In genomic region chr4:153465922-153466636, GRCh38 we compare ENCODE assay signal across 8 cellular contexts. TPM values are rescaled to one million over a fixed set of nuclear protein-coding genes. Genes with fewer than 3 reads are reported as not detected.
DNase-seq lines count a peak whose midpoint lies in the region; ATAC-seq and TF ChIP-seq lines count a peak whose summit lies in the region.

Gene TMEM131L, plus strand, starts transcription at chr4:153466360. Its CDS starts 38 bp downstream, at chr4:153466398.

- intact Hi-C loops in aorta (cut with DNase I) = loop anchor here (2.0 to 10.0 kb wide), 6 partner anchors 86 to 124 kb away; partner anchors contain the start of gene MND1 (in 2 of the 2)

- H3K4me3 Mint-ChIP-seq in activated naive CD8-positive, alpha-beta T cell treated with anti-CD3 and anti-CD28 coated beads, Interleukin-2, amount 10 ng/mL, durations not matched to agents 7 days and 5 days = peak within 1 kb of the TSS; percentile 96

- TF ChIP-seq CTCF in Loucy (conservative IDR thresholded peaks at IDR 0.05; ENCODE audit: low read length) (peak; percentile 26; the same call in 1 of the 2 replicates), cardiac muscle cell (IDR thresholded peaks at IDR 0.05; ENCODE audit: low read depth, low read length) (peak; percentile 14)

- H3K9me3 Mint-ChIP-seq in activated naive CD8-positive, alpha-beta T cell treated with anti-CD3 and anti-CD28 coated beads, Interleukin-2, amount 10 ng/mL, durations not matched to agents 7 days and 5 days = no peaks in the 10 kb centered on the region

- H3K27me3 ChIP-seq in Loucy (ENCODE audit: insufficient read depth, low read length, poor library complexity, severe bottlenecking) (no peaks in the 10 kb centered on the region), cardiac muscle cell (peaks cover 11% of the 10 kb centered on the region), trophoblast cell (ENCODE audit: insufficient read depth, low read length) (no peaks in the 10 kb centered on the region), aorta (ENCODE audit: control insufficient read depth in 1 of 2, insufficient read depth in 2 of 2, low read length in 1 of 2) (no peaks in the 10 kb centered on the region)

- peak within 1 kb of the TSS; percentile 22 for H4K8ac ChIP-seq in trophoblast cell (ENCODE audit: low read depth, low read length)

- H3K79me2 ChIP-seq in Loucy (ENCODE audit: insufficient read depth, low read length) (peaks cover 57% of the 10 kb centered on the region), trophoblast cell (ENCODE audit: control insufficient read depth, insufficient read depth, low read length, poor library complexity) (no peaks in the 10 kb centered on the region)

- WGBS in trophoblast cell (ENCODE audit: extremely low coverage, insufficient coverage, insufficient read length) = no CpG with 5 or more reads among the region's 86 CpGs
- WGBS in aorta, 2 donors = 0% methylated on average over 52 to 86 of the region's 86 CpGs

- no peaks in the 10 kb centered on the region for H3K9me3 ChIP-seq in Loucy (ENCODE audit: insufficient read depth, low read depth, low read length)
- H3K9me3 ChIP-seq in cardiac muscle cell (ENCODE audit: low read depth) = no peaks in the 10 kb centered on the region
- H3K9me3 ChIP-seq in trophoblast cell (ENCODE audit: insufficient read depth, low read depth, low read length) = no peaks in the 10 kb centered on the region
- no peaks in the 10 kb centered on the region for H3K9me3 ChIP-seq in aorta (ENCODE audit: control insufficient read depth, low read length)

- peaks cover 36% of the 10 kb centered on the region for H3K4me1 Mint-ChIP-seq in activated naive CD8-positive, alpha-beta T cell treated with anti-CD3 and anti-CD28 coated beads, Interleukin-2, amount 10 ng/mL, durations not matched to agents 7 days and 5 days

- peaks cover 3% of the 10 kb centered on the region for H3K79me1 ChIP-seq in trophoblast cell (ENCODE audit: low read length)

- peak within 1 kb of the TSS; percentile 15 for H3K4ac ChIP-seq in trophoblast cell (ENCODE audit: low read depth, low read length)

- H2AK5ac ChIP-seq in trophoblast cell (ENCODE audit: low read length) = no peak within 1 kb of the TSS

- H3K36me3 Mint-ChIP-seq in activated naive CD8-positive, alpha-beta T cell treated with anti-CD3 and anti-CD28 coated beads, Interleukin-2, amount 10 ng/mL, durations not matched to agents 7 days and 5 days = peaks cover 19% of the 10 kb centered on the region

- peaks cover 6% of the 10 kb centered on the region; the same call in 1 of the 2 replicates for H3F3A ChIP-seq in Loucy (ENCODE audit: low read depth)

- peak within 1 kb of the TSS; percentile 49 for H3K18ac ChIP-seq in trophoblast cell (ENCODE audit: low read length)

- H3K27ac Mint-ChIP-seq in activated naive CD8-positive, alpha-beta T cell treated with anti-CD3 and anti-CD28 coated beads, Interleukin-2, amount 10 ng/mL, durations not matched to agents 7 days and 5 days = peak within 1 kb of the TSS; percentile 96

- peaks cover 41% of the 10 kb centered on the region for H4K20me1 ChIP-seq in Loucy (ENCODE audit: insufficient read depth, low read length, poor library complexity, severe bottlenecking)

- H2BK12ac ChIP-seq in trophoblast cell (ENCODE audit: low read length) = no peak within 1 kb of the TSS

- H4K12ac ChIP-seq in trophoblast cell (ENCODE audit: low read depth, low read length) = peak within 1 kb of the TSS; percentile 40

- H3K27me3 Mint-ChIP-seq in activated naive CD8-positive, alpha-beta T cell treated with anti-CD3 and anti-CD28 coated beads, Interleukin-2, amount 10 ng/mL, durations not matched to agents 7 days and 5 days = no peaks in the 10 kb centered on the region

- peak within 1 kb of the TSS; percentile 19 for H3K14ac ChIP-seq in trophoblast cell (ENCODE audit: low read length)

- H3K4me3 ChIP-seq in Loucy (ENCODE audit: low read length, poor library complexity, severe bottlenecking) (peak within 1 kb of the TSS; percentile 88), cardiac muscle cell (peak within 1 kb of the TSS; percentile 68), trophoblast cell (ENCODE audit: low read depth, low read length) (peak within 1 kb of the TSS; percentile 89), aorta (ENCODE audit: low read length in 2 of 2) (peak within 1 kb of the TSS; percentile 78 to 86)

- H2AFZ ChIP-seq in Loucy (ENCODE audit: low read length) = peak within 1 kb of the TSS; percentile 69
- H2AFZ ChIP-seq in trophoblast cell (ENCODE audit: insufficient read depth, low read length, poor library complexity) = peak within 1 kb of the TSS; percentile 46

- POLR2A ChIA-PET in activated naive CD8-positive, alpha-beta T cell treated with anti-CD3 and anti-CD28 coated beads, Interleukin-2, amount 10 ng/mL, durations not matched to agents 7 days and 5 days (lab: Charles Lee) = interaction anchor here (0.5 to 5.7 kb wide), 31 partner anchors 11 to 185 kb away, joined by 3 to 72 read pairs (median 8); partner anchors contain the start of gene MND1

- no peak within 1 kb of the TSS for H2BK120ac ChIP-seq in trophoblast cell (ENCODE audit: insufficient read depth, low read length, poor library complexity)

- H3K4me2 ChIP-seq in Loucy (ENCODE audit: low read depth, low read length, poor library complexity, severe bottlenecking) (peak within 1 kb of the TSS; percentile 87), trophoblast cell (ENCODE audit: low read length) (peak within 1 kb of the TSS; percentile 88)

- no peak within 1 kb of the TSS for H2BK5ac ChIP-seq in trophoblast cell (ENCODE audit: low read depth, low read length, poor library complexity)

- H3K27ac ChIP-seq in cardiac muscle cell (no peak within 1 kb of the TSS), trophoblast cell (ENCODE audit: low read depth, low read length) (no peak within 1 kb of the TSS), aorta (ENCODE audit: low read depth in 1 of 2, low read length in 2 of 2) (peak within 1 kb of the TSS in 1 of 2 donors; percentile 55)

- H4K91ac ChIP-seq in trophoblast cell (ENCODE audit: low read depth, low read length) = peak within 1 kb of the TSS; percentile 0

- H3K23ac ChIP-seq in trophoblast cell (ENCODE audit: low read length) = no peak within 1 kb of the TSS

- H3K36me3 ChIP-seq in Loucy (ENCODE audit: insufficient read depth, low read length) = peaks cover 3% of the 10 kb centered on the region; the same call in 1 of the 2 replicates
- no peaks in the 10 kb centered on the region for H3K36me3 ChIP-seq in cardiac muscle cell
- H3K36me3 ChIP-seq in trophoblast cell (ENCODE audit: control insufficient read depth in 1 of 2, insufficient read depth in 2 of 2, low read length in 2 of 2) = no peaks in the 10 kb centered on the region
- H3K36me3 ChIP-seq in aorta (ENCODE audit: control insufficient read depth in 1 of 2, insufficient read depth in 2 of 2, low read length in 1 of 2) = no peaks in the 10 kb centered on the region

- ATAC-seq in activated naive CD8-positive, alpha-beta T cell treated with anti-CD3 and anti-CD28 coated beads, Interleukin-2, amount 10 ng/mL, durations not matched to agents 7 days and 5 days (ENCODE audit: low read depth) = peak; percentile 73
- peak; percentile 91 for ATAC-seq in aorta (ENCODE audit: low FRiP score)

- H3K4me1 ChIP-seq in Loucy (ENCODE audit: insufficient read depth, low read length, poor library complexity, severe bottlenecking) (peaks cover 47% of the 10 kb centered on the region), cardiac muscle cell (ENCODE audit: low read depth) (peaks cover 6% of the 10 kb centered on the region), trophoblast cell (ENCODE audit: control insufficient read depth in 1 of 2, insufficient read depth in 2 of 2, low read length in 2 of 2) (peaks cover 5 to 6% of the 10 kb centered on the region in 2 experiments), aorta (ENCODE audit: control insufficient read depth in 1 of 2, insufficient read depth in 2 of 2, low read length in 2 of 2) (no peaks in the 10 kb centered on the region)

- H3K9me2 ChIP-seq in Loucy (replicated peaks; ENCODE audit: low read depth, low read length) = no peaks in the 10 kb centered on the region

- peak; percentile 67 for DNase-seq in GDM1 (lab: John Stamatoyannopoulos, UW)
- DNase-seq in H4 (ENCODE audit: low spot score) = peak; percentile 48
- DNase-seq in SKM-1 (lab: John Stamatoyannopoulos, UW; ENCODE audit: unreplicated experiment) = peak; percentile 68
- peak; percentile 81 for DNase-seq in activated naive CD8-positive, alpha-beta T cell treated with anti-CD3 and anti-CD28 coated beads, Interleukin-2, amount 10 ng/mL, durations not matched to agents 7 days and 5 days
- peak; percentile 76 to 88 for DNase-seq in cardiac muscle cell (ENCODE audit: low read depth in 1 of 2, low spot score in 1 of 2)
- DNase-seq in trophoblast cell = peak; percentile 54 to 62
- peak; percentile 74 to 89 for DNase-seq in aorta

- H3K9ac ChIP-seq in Loucy (ENCODE audit: low read depth, low read length, poor library complexity, severe bottlenecking) = peak within 1 kb of the TSS; percentile 91
- peak within 1 kb of the TSS; percentile 41 for H3K9ac ChIP-seq in trophoblast cell (ENCODE audit: low read length)

RNA-seq across cellular contexts. Expression of gene TMEM131L, which starts in this region (rescaled TPM):
- total RNA-seq in H4 (2014; rRNA removed; shearing (Covaris generic)) = 13.5 and 14.2 TPM in 2 replicates
- total RNA-seq in activated naive CD8-positive, alpha-beta T cell treated with anti-CD3 and anti-CD28 coated beads, Interleukin-2, amount 10 ng/mL, durations not matched to agents 7 days and 5 days = 10 to 100 TPM; 51.8 to 57.2 TPM
- total RNA-seq in cardiac muscle cell (2.1 and 7.4 TPM in 2 replicates), aorta (10 to 100 TPM; 20.1 to 22.5 TPM)
- polyA plus RNA-seq in cardiac muscle cell (3.3 and 5.0 TPM in 2 replicates), aorta (10 to 100 TPM in 1 of 2 donors, 1 to 10 TPM in 1; 2.0 to 14.8 TPM)
- 8.3 and 8.9 TPM in 2 replicates for polyA plus RNA-seq in trophoblast cell (2013)
